Comparison of ENCODE assay signal across 8 cellular contexts in genomic region chrX:149871940-149872339, GRCh38. TPM values are rescaled to one million over a fixed set of nuclear protein-coding genes. Genes with fewer than 3 reads are reported as not detected.
A peak's percentile ranks its signal among the peaks of the same experiment; 100 is the strongest.
DNase-seq lines count a peak whose midpoint lies in the region; ATAC-seq and TF ChIP-seq lines count a peak whose summit lies in the region.

No MANE protein-coding gene starts in this region.

- H3K4me1 ChIP-seq in CD4-positive, CD25-positive, alpha-beta regulatory T cell (ENCODE audit: control insufficient read depth, insufficient read depth, low read length, poor library complexity, severe bottlenecking) = no peaks in the 10 kb centered on the region

- peak; percentile 6 to 67 (median 35) for DNase-seq in CD4-positive, CD25-positive, alpha-beta regulatory T cell
- peak; percentile 76 for DNase-seq in activated CD4-positive, alpha-beta T cell treated with anti-CD3 and anti-CD28 coated beads for 48 hours
- DNase-seq in endothelial cell (ENCODE audit: low spot score) (peak; percentile 55), NOMO-1 (lab: John Stamatoyannopoulos, UW; ENCODE audit: unreplicated experiment in 2 of 2) (no peak), H4 (ENCODE audit: low spot score) (no peak)
- peak; percentile 54 for DNase-seq in stimulated activated CD4-positive, alpha-beta T cell treated with anti-CD3 and anti-CD28 coated beads, Interleukin-4, amount 100 ng/mL, for 1 hour

- no peak overlapping the region for H3K4me3 Mint-ChIP-seq in CD4-positive, CD25-positive, alpha-beta regulatory T cell
- no peak overlapping the region for H3K4me3 Mint-ChIP-seq in endothelial cell (ENCODE audit: unreplicated experiment)

- peaks cover 0 to 1% (median 0%) of the 10 kb centered on the region in 7 donors for H3K9me3 Mint-ChIP-seq in CD4-positive, CD25-positive, alpha-beta regulatory T cell
- no peaks in the 10 kb centered on the region for H3K9me3 Mint-ChIP-seq in endothelial cell (ENCODE audit: unreplicated experiment)

- H3K36me3 ChIP-seq in CD4-positive, CD25-positive, alpha-beta regulatory T cell (ENCODE audit: control insufficient read depth, insufficient read depth, low read length) = no peaks in the 10 kb centered on the region

- TF ChIP-seq CTCF in endothelial cell (IDR thresholded peaks at IDR 0.05; ENCODE audit: unreplicated experiment) = peak; percentile 51

- no peaks in the 10 kb centered on the region for H3K9me3 ChIP-seq in CD4-positive, CD25-positive, alpha-beta regulatory T cell (ENCODE audit: control insufficient read depth in 2 of 2, low read length in 2 of 2)

- no peaks in the 10 kb centered on the region for H3K27me3 ChIP-seq in CD4-positive, CD25-positive, alpha-beta regulatory T cell (ENCODE audit: control insufficient read depth, insufficient read depth, low read length)

- peak; percentile 64 to 67 for ATAC-seq in CD4-positive, CD25-positive, alpha-beta regulatory T cell (ENCODE audit: low read depth in 2 of 2)
- ATAC-seq in GM19452 (IDR thresholded peaks at IDR 0.05; ENCODE audit: unreplicated experiment) (peak; percentile 88), HG03571 (IDR thresholded peaks at IDR 0.05; ENCODE audit: unreplicated experiment) (peak; percentile 88)

- peaks cover 8% of the 10 kb centered on the region for H3K27me3 Mint-ChIP-seq in CD4-positive, CD25-positive, alpha-beta regulatory T cell
- peaks cover 4% of the 10 kb centered on the region for H3K27me3 Mint-ChIP-seq in endothelial cell (ENCODE audit: unreplicated experiment)

- no peak overlapping the region for H3K27ac ChIP-seq in CD4-positive, CD25-positive, alpha-beta regulatory T cell (ENCODE audit: insufficient read depth, low read length, poor library complexity, severe bottlenecking)

- no peak overlapping the region for H3K27ac Mint-ChIP-seq in CD4-positive, CD25-positive, alpha-beta regulatory T cell
- H3K27ac Mint-ChIP-seq in endothelial cell (ENCODE audit: unreplicated experiment) = no peak overlapping the region

- no peaks in the 10 kb centered on the region for H3K4me1 Mint-ChIP-seq in CD4-positive, CD25-positive, alpha-beta regulatory T cell
- H3K4me1 Mint-ChIP-seq in endothelial cell (ENCODE audit: unreplicated experiment) = no peaks in the 10 kb centered on the region

- no peaks in the 10 kb centered on the region for H3K36me3 Mint-ChIP-seq in CD4-positive, CD25-positive, alpha-beta regulatory T cell
- H3K36me3 Mint-ChIP-seq in endothelial cell (ENCODE audit: low read depth, unreplicated experiment) = no peaks in the 10 kb centered on the region

- H3K4me3 ChIP-seq in CD4-positive, CD25-positive, alpha-beta regulatory T cell (ENCODE audit: low read depth, low read length) = no peak overlapping the region

RNA-seq across cellular contexts. Expression of gene MAGEA8, which starts 9.0 kb away (rescaled TPM):
- total RNA-seq in CD4-positive, CD25-positive, alpha-beta regulatory T cell = not detected
- not detected for polyA plus RNA-seq in CD4-positive, CD25-positive, alpha-beta regulatory T cell
- not detected for total RNA-seq in endothelial cell (ENCODE audit: unreplicated experiment)
- not detected in 2 replicates for total RNA-seq in H4 (2014; rRNA removed; shearing (Covaris generic))

RNA-seq across cellular contexts. Expression of gene HSFX4, which starts 57.4 kb away (rescaled TPM):
- total RNA-seq in CD4-positive, CD25-positive, alpha-beta regulatory T cell = not detected
- not detected for polyA plus RNA-seq in CD4-positive, CD25-positive, alpha-beta regulatory T cell
- not detected for total RNA-seq in endothelial cell (ENCODE audit: unreplicated experiment)
- not detected in 2 replicates for total RNA-seq in H4 (2014; rRNA removed; shearing (Covaris generic))

Comparison
In these comparisons a context has a peak if more than half of its experiments do, and no peak if none do; other contexts are left out.
1. DNase-seq: peak in CD4-positive, CD25-positive, alpha-beta regulatory T cell (3 of 3), activated CD4-positive, alpha-beta T cell treated with anti-CD3 and anti-CD28 coated beads for 48 hours (single experiment), endothelial cell (single experiment) and stimulated activated CD4-positive, alpha-beta T cell treated with anti-CD3 and anti-CD28 coated beads, Interleukin-4, amount 100 ng/mL, for 1 hour (single experiment); none in NOMO-1 (0 of 2) and H4 (single experiment).
2. Peak in every context shown above with its lines, with median percentiles within 50 percentile points of each other: ATAC-seq.